Comparison of ENCODE assay signal across 2 cellular contexts in the genomic region with DNA sequence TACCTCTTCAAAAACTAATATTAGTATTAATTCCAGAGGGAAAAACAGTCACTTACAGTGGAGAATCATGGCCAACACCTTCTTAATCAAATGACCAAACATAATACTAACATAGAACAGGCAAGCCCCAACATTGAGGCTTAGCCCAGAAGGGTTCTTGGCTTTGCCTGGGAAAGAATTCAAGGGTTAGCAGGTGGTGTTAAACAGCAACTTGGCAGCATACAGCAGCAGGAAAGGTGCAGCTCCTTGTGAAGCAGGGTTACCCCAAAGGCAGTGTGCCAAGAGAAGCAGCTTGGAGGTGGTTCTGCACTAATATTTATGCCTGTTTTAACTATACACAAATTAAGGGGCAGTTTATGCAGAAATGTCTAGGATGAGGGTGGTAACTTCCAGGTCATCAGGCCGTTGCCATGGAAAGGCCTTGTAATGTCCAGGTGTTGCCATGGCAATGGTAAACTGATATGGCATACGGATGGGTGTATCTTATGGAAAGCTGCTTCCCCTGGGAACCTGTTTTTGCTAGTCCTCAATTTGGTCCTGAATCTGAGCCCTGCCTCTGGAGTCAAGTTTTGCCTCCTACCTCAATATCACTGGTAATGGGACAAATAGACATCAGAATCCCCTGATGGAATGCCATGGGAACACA.
TF ChIP-seq lines count a peak whose summit lies in the region.

No MANE protein-coding gene starts in this region.

TF ChIP-seq in HepG2, 621 proteins besides CTCF, POLR2A, EP300 and RAD21:
- TF ChIP-seq ZNF101 (CRISPR knock-in tag; IDR thresholded peaks at IDR 0.05; ENCODE audit: borderline replicate concordance, low read depth) (no peak), RFX1 (IDR thresholded peaks at IDR 0.05) (peak; percentile 36; the same call in 1 of the 2 replicates), RFX3 (CRISPR knock-in tag; IDR thresholded peaks at IDR 0.05) (peak; percentile 40; the same call in 1 of the 2 replicates), SMARCE1 (IDR thresholded peaks at IDR 0.05; ENCODE audit: borderline replicate concordance) (no peak)

TF ChIP-seq in K562, 482 proteins besides CTCF, POLR2A, EP300 and RAD21:
- TF ChIP-seq, protein P1, sequence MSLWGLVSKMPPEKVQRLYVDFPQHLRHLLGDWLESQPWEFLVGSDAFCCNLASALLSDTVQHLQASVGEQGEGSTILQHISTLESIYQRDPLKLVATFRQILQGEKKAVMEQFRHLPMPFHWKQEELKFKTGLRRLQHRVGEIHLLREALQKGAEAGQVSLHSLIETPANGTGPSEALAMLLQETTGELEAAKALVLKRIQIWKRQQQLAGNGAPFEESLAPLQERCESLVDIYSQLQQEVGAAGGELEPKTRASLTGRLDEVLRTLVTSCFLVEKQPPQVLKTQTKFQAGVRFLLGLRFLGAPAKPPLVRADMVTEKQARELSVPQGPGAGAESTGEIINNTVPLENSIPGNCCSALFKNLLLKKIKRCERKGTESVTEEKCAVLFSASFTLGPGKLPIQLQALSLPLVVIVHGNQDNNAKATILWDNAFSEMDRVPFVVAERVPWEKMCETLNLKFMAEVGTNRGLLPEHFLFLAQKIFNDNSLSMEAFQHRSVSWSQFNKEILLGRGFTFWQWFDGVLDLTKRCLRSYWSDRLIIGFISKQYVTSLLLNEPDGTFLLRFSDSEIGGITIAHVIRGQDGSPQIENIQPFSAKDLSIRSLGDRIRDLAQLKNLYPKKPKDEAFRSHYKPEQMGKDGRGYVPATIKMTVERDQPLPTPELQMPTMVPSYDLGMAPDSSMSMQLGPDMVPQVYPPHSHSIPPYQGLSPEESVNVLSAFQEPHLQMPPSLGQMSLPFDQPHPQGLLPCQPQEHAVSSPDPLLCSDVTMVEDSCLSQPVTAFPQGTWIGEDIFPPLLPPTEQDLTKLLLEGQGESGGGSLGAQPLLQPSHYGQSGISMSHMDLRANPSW (CRISPR knock-in tag; IDR thresholded peaks at IDR 0.05), result no peak
- TF ChIP-seq NFRKB (IDR thresholded peaks at IDR 0.05; ENCODE audit: low read depth) (no peak), CEBPB (tag; IDR thresholded peaks at IDR 0.05) (no peak), KDM4B (IDR thresholded peaks at IDR 0.05; ENCODE audit: borderline replicate concordance in 2 of 2, low read depth in 1 of 2) (no peak), XRCC3 (IDR thresholded peaks at IDR 0.05) (no peak), RFX1 (IDR thresholded peaks at IDR 0.05) (peak; percentile 79), HLTF (IDR thresholded peaks at IDR 0.05) (no peak), ZNF282 (CRISPR knock-in tag; IDR thresholded peaks at IDR 0.05) (no peak)
